ENCODE assay signal across 15 cellular contexts in genomic region chr1:182699673-182700350, GRCh38. TPM values are rescaled to one million over a fixed set of nuclear protein-coding genes. Genes with fewer than 3 reads are reported as not detected.
DNase-seq lines count a peak whose midpoint lies in the region; ATAC-seq and TF ChIP-seq lines count a peak whose summit lies in the region.
"Had no signal": no experiment of that assay in that cellular context is flagged by ENCODE, and none has a peak within 500 bp of the region (broad histone marks: within the 10 kb centered on the region; RNA-seq: fewer than 3 reads in every experiment).

No MANE protein-coding gene starts in this region.

- peaks cover 15% of the 10 kb centered on the region for H3K4me1 ChIP-seq in ectodermal cell (ENCODE audit: control insufficient read depth, insufficient read depth, low read length)
- H3K4me1 ChIP-seq: colonic mucosa had no signal

- no peak overlapping the region for H3K27ac Mint-ChIP-seq in CD14-positive monocyte
- no peak overlapping the region for H3K27ac Mint-ChIP-seq in naive thymus-derived CD8-positive, alpha-beta T cell
- H3K27ac Mint-ChIP-seq: activated T-cell treated with anti-CD3 and anti-CD28 coated beads, Interleukin-2, amount 50 U/mL, for 24 hours; stimulated activated naive CD8-positive, alpha-beta T cell treated with anti-CD3 and anti-CD28 coated beads, Interleukin-15, amount 100 ng/mL, for 72 hours had no signal

- H3K36me3 Mint-ChIP-seq in CD14-positive monocyte, result no peaks in the 10 kb centered on the region
- no peaks in the 10 kb centered on the region for H3K36me3 Mint-ChIP-seq in naive thymus-derived CD8-positive, alpha-beta T cell

- TF ChIP-seq CTCF in CD14-positive monocyte (IDR thresholded peaks at IDR 0.05), result no peak

- H3K9me3 Mint-ChIP-seq in CD14-positive monocyte, result peaks cover 0 to 6% (median 0%) of the 10 kb centered on the region in 7 donors
- H3K9me3 Mint-ChIP-seq in naive thymus-derived CD8-positive, alpha-beta T cell, result no peaks in the 10 kb centered on the region
- H3K9me3 Mint-ChIP-seq: activated T-cell treated with anti-CD3 and anti-CD28 coated beads, Interleukin-2, amount 50 U/mL, for 24 hours; stimulated activated naive CD8-positive, alpha-beta T cell treated with anti-CD3 and anti-CD28 coated beads, Interleukin-15, amount 100 ng/mL, for 72 hours had no signal

- peaks cover 3% of the 10 kb centered on the region for H3K4me1 Mint-ChIP-seq in CD14-positive monocyte
- H3K4me1 Mint-ChIP-seq in naive thymus-derived CD8-positive, alpha-beta T cell, result no peaks in the 10 kb centered on the region
- H3K4me1 Mint-ChIP-seq: stimulated activated naive CD8-positive, alpha-beta T cell treated with anti-CD3 and anti-CD28 coated beads, Interleukin-15, amount 100 ng/mL, for 72 hours had no signal

- H3K27me3 Mint-ChIP-seq in CD14-positive monocyte (ENCODE audit: low read depth in 3 of 3), result peaks cover 7 to 17% (median 11%) of the 10 kb centered on the region in 3 donors
- peaks cover 7 to 31% (median 16%) of the 10 kb centered on the region in 5 donors for H3K27me3 Mint-ChIP-seq in naive thymus-derived CD8-positive, alpha-beta T cell

- H3K36me3 ChIP-seq in ectodermal cell (ENCODE audit: control insufficient read depth, insufficient read depth, low read length), result no peaks in the 10 kb centered on the region
- H3K36me3 ChIP-seq: colonic mucosa had no signal

- H3K4me3 Mint-ChIP-seq in CD14-positive monocyte, result peak overlapping the region in 1 of 2 donors; percentile 30
- H3K4me3 Mint-ChIP-seq in naive thymus-derived CD8-positive, alpha-beta T cell, result no peak overlapping the region
- H3K4me3 Mint-ChIP-seq: activated T-cell treated with anti-CD3 and anti-CD28 coated beads, Interleukin-2, amount 50 U/mL, for 24 hours; stimulated activated naive CD8-positive, alpha-beta T cell treated with anti-CD3 and anti-CD28 coated beads, Interleukin-15, amount 100 ng/mL, for 72 hours had no signal

- no peaks in the 10 kb centered on the region for H3K27me3 ChIP-seq in ectodermal cell (ENCODE audit: control insufficient read depth, insufficient read depth, low read length, poor library complexity, severe bottlenecking)
- H3K27me3 ChIP-seq: colonic mucosa had no signal

- H3K4me3 ChIP-seq in ectodermal cell (ENCODE audit: insufficient read depth, low read depth, low read length), result no peak overlapping the region
- H3K4me3 ChIP-seq: colonic mucosa had no signal

- DNase-seq in D341Med (ENCODE audit: low spot score), result peak; percentile 93
- peak; percentile 20 for DNase-seq in NCI-H187 treated with DMSO at 0.1 percent for 48 hours (lab: John Stamatoyannopoulos, UW)
- peak; percentile 29 for DNase-seq in medulla oblongata (ENCODE audit: extremely low spot score)
- DNase-seq in effector CD8-positive, alpha-beta T cell (lab: John Stamatoyannopoulos, UW), result no peak
- no peak for DNase-seq in activated CD4-positive, alpha-beta T cell treated with anti-CD3 and anti-CD28 coated beads for 48 hours
- no peak for DNase-seq in CD14-positive monocyte (ENCODE audit: low spot score)
- DNase-seq in naive thymus-derived CD8-positive, alpha-beta T cell, result no peak
- DNase-seq: activated T-cell treated with anti-CD3 and anti-CD28 coated beads, Interleukin-2, amount 50 U/mL, for 24 hours; AML-193; colonic mucosa; NCI-H2081; stimulated activated naive CD8-positive, alpha-beta T cell treated with anti-CD3 and anti-CD28 coated beads, Interleukin-15, amount 100 ng/mL, for 72 hours had no signal

- H3K27ac ChIP-seq in ectodermal cell (ENCODE audit: insufficient read depth, low read depth, low read length, poor library complexity, severe bottlenecking), result peak overlapping the region; percentile 61
- H3K27ac ChIP-seq: colonic mucosa had no signal

- WGBS in ectodermal cell, 2 experiments, result 16% methylated on average over 23 of the region's 23 CpGs

- no peak for ATAC-seq in naive thymus-derived CD8-positive, alpha-beta T cell
- ATAC-seq: left lobe of liver; stimulated activated naive CD8-positive, alpha-beta T cell treated with anti-CD3 and anti-CD28 coated beads, Interleukin-15, amount 100 ng/mL, for 72 hours had no signal

- intact Hi-C loops in CD14-positive monocyte (cut with micrococcal nuclease), result no loop called here

- no peaks in the 10 kb centered on the region for H3K9me3 ChIP-seq in ectodermal cell (ENCODE audit: control insufficient read depth, low read length)
- H3K9me3 ChIP-seq: colonic mucosa had no signal

- POLR2A ChIA-PET in naive thymus-derived CD8-positive, alpha-beta T cell (lab: Charles Lee), result no interaction called here

RNA-seq across cellular contexts. Expression of gene RGS8, which starts 15.4 kb away (rescaled TPM):
- polyA plus RNA-seq in ectodermal cell (2013, experiment 1 of 4), result 0.41 TPM
- 0.57 TPM for polyA plus RNA-seq in ectodermal cell (2013, experiment 2 of 4)
- polyA plus RNA-seq in ectodermal cell (2013, experiment 3 of 4), result 1.1 TPM
- polyA plus RNA-seq in ectodermal cell (2013, experiment 4 of 4), result 1.2 TPM
- not detected for polyA plus RNA-seq in CD14-positive monocyte
- not detected for total RNA-seq in naive thymus-derived CD8-positive, alpha-beta T cell
- polyA plus RNA-seq in naive thymus-derived CD8-positive, alpha-beta T cell, result not detected
- total RNA-seq: colonic mucosa; left lobe of liver; T-helper 1 cell treated with Interleukin-12 subunit alpha and Interleukin-12 subunit beta and Interleukin-4 antibody, amounts not matched to agents 30 ng/mL and 1 ng/mL, for 36 hours had no signal

Comparison
In these comparisons a context has a peak if more than half of its experiments do, and no peak if none do; other contexts are left out.
1. DNase-seq: peak in D341Med (single experiment), NCI-H187 treated with DMSO at 0.1 percent for 48 hours (single experiment) and medulla oblongata (single experiment); none in effector CD8-positive, alpha-beta T cell (single experiment), activated CD4-positive, alpha-beta T cell treated with anti-CD3 and anti-CD28 coated beads for 48 hours (single experiment), CD14-positive monocyte (single experiment) and naive thymus-derived CD8-positive, alpha-beta T cell (0 of 10).